12 cellular contexts compared by ENCODE assay signal in genomic region chr13:44188257-44188656, GRCh38.
DNase-seq lines count a peak whose midpoint lies in the region; ATAC-seq, FAIRE-seq and TF ChIP-seq lines count a peak whose summit lies in the region.
"Had no signal": no experiment of that assay in that cellular context is flagged by ENCODE, and none has a peak within 500 bp of the region (broad histone marks: within the 10 kb centered on the region; RNA-seq: fewer than 3 reads in every experiment).

No MANE protein-coding gene starts in this region.

- peak; percentile 20 for DNase-seq in 8988T
- peak; percentile 36 for DNase-seq in H54 (ENCODE audit: insufficient read length, low spot score)
- peak; percentile 18 for DNase-seq in fibroblast of villous mesenchyme (ENCODE audit: low read depth)
- no peak for DNase-seq in cardiac septum (ENCODE audit: low spot score)
- no peak for DNase-seq in H7
- DNase-seq in thyroid gland = no peak
- DNase-seq in activated naive CD4-positive, alpha-beta T cell treated with Interleukin-2 at 50 U/mL for 16 hours = no peak
- DNase-seq: activated naive CD4-positive, alpha-beta T cell treated with anti-CD3 and anti-CD28 coated beads for 36 hours; NCI-H1417; NCI-H526 had no signal

- 83 to 87% methylated on average over 2 of the region's 2 CpGs for WGBS in thyroid gland, 2 donors

- no peak for TF ChIP-seq POLR2A in H54 (IDR thresholded peaks at IDR 0.05; ENCODE audit: low read depth, low read length)
- no peak for TF ChIP-seq POLR2A in thyroid gland (IDR thresholded peaks at IDR 0.05)

- no peak overlapping the region for H3K4me3 ChIP-seq in fibroblast of villous mesenchyme (ENCODE audit: low read depth, low read length)
- no peak overlapping the region for H3K4me3 ChIP-seq in H7 (ENCODE audit: insufficient read depth, low read depth, low read length)
- no peak overlapping the region for H3K4me3 ChIP-seq in thyroid gland (replicated peaks in 1 of 3)
- H3K4me3 ChIP-seq: tibial nerve had no signal

- intact Hi-C loops in cardiac septum (cut with DNase I) (no loop called here), thyroid gland (cut with DNase I) (no loop called here)

- H3K36me3 ChIP-seq in H7 (replicated peaks; ENCODE audit: control insufficient read depth, insufficient read depth, low read length) (no peaks in the 10 kb centered on the region), thyroid gland (no peaks in the 10 kb centered on the region)
- H3K36me3 ChIP-seq: tibial nerve had no signal

- H3K4me1 ChIP-seq in thyroid gland = no peaks in the 10 kb centered on the region

- no peaks in the 10 kb centered on the region for H3K9me3 ChIP-seq in thyroid gland

- TF ChIP-seq CTCF in fibroblast of villous mesenchyme (IDR thresholded peaks at IDR 0.05; ENCODE audit: insufficient read depth, low read depth, low read length) = no peak
- TF ChIP-seq CTCF in thyroid gland (IDR thresholded peaks at IDR 0.05) = no peak

- H3K27me3 ChIP-seq in H7 (ENCODE audit: control insufficient read depth, insufficient read depth, low read length) (no peaks in the 10 kb centered on the region), thyroid gland (no peaks in the 10 kb centered on the region)
- H3K27me3 ChIP-seq: tibial nerve had no signal

- no peak for FAIRE-seq in H54 (lab: Jason Lieb, UNC)

- ATAC-seq in SK-N-SH treated with all-trans-retinoic acid at 6 μM for 48 hours = peak; percentile 27; the same call in 1 of the 3 replicates

- no peak overlapping the region for H3K27ac ChIP-seq in thyroid gland
- H3K27ac ChIP-seq: tibial nerve had no signal

TF ChIP-seq in SK-N-SH treated with all-trans-retinoic acid at 6 μM for 48 hours, 23 proteins besides CTCF, POLR2A, EP300 and RAD21:
- TF ChIP-seq ZNF8 (CRISPR knock-in tag; IDR thresholded peaks at IDR 0.05) (no peak), CSRNP3 (CRISPR knock-in tag; IDR thresholded peaks at IDR 0.05) (no peak), POU6F1 (CRISPR knock-in tag; IDR thresholded peaks at IDR 0.05; ENCODE audit: borderline replicate concordance, low read depth) (no peak), ARNTL (CRISPR knock-in tag; IDR thresholded peaks at IDR 0.05; ENCODE audit: borderline replicate concordance, low read depth) (no peak), ZNF70 (CRISPR knock-in tag; IDR thresholded peaks at IDR 0.05) (no peak), OSR1 (CRISPR knock-in tag; IDR thresholded peaks at IDR 0.05) (no peak), TCF4 (CRISPR knock-in tag; IDR thresholded peaks at IDR 0.05; ENCODE audit: borderline replicate concordance) (no peak), ZFP3 (CRISPR knock-in tag; IDR thresholded peaks at IDR 0.05) (no peak), CSDC2 (CRISPR knock-in tag; IDR thresholded peaks at IDR 0.05) (no peak), CREB5 (CRISPR knock-in tag; IDR thresholded peaks at IDR 0.05; ENCODE audit: low read depth) (no peak), PATZ1 (CRISPR knock-in tag; IDR thresholded peaks at IDR 0.05; ENCODE audit: borderline replicate concordance) (no peak), ESRRG (CRISPR knock-in tag; IDR thresholded peaks at IDR 0.05) (no peak)
TF ChIP-seq in SK-N-SH treated with all-trans-retinoic acid at 6 μM for 48 hours: peak in this region for 0.

Comparison
In these comparisons a context has a peak if more than half of its experiments do, and no peak if none do; other contexts are left out.
1. DNase-seq: peak in 8988T (single experiment), H54 (single experiment) and fibroblast of villous mesenchyme (single experiment); none in cardiac septum (single experiment), H7 (single experiment), thyroid gland (0 of 2) and activated naive CD4-positive, alpha-beta T cell treated with Interleukin-2 at 50 U/mL for 16 hours (single experiment).